In the genomic region with DNA sequence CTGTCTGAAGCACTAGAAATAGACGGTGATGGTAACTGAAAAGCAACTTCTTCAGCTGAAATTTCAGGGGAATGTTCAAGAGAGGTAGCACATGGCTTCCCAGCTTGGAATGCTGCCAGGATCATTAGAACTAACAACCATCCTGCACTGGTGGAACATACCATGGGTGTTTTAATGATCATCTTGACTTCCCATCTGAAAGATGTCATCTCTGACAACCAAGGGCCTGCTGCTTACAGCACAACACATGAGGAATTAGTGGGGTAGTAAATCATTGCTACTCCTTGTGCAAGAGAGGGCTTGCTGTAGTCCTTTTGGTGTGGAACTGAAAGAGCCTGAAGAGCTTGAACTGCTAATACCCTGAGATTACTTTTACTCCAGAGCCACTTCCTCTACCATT, we compare ENCODE assay signal across 23 cellular contexts.
DNase-seq lines count a peak whose midpoint lies in the region; TF ChIP-seq lines count a peak whose summit lies in the region.
"Had no signal": no experiment of that assay in that cellular context is flagged by ENCODE, and none has a peak within 500 bp of the region (broad histone marks: within the 10 kb centered on the region; RNA-seq: fewer than 3 reads in every experiment).

No MANE protein-coding gene starts in this region.

- intact Hi-C loops in left ventricle myocardium inferior (cut with micrococcal nuclease), result no loop called here

- H3K9me3 ChIP-seq in left ventricle myocardium inferior (replicated peaks) (no peaks in the 10 kb centered on the region), right atrium auricular region (no peaks in the 10 kb centered on the region), adipocyte (ENCODE audit: control insufficient read depth, low read length) (no peaks in the 10 kb centered on the region)
- H3K9me3 ChIP-seq: BLaER1 treated with 17β-estradiol and CSF1 and Interleukin-3, amounts not matched to agents 10 nM and 100 nM; colonic mucosa; esophagus muscularis mucosa had no signal

- H3K27me3 ChIP-seq in left ventricle myocardium inferior (ENCODE audit: low read depth), result no peaks in the 10 kb centered on the region
- no peaks in the 10 kb centered on the region for H3K27me3 ChIP-seq in right atrium auricular region
- H3K27me3 ChIP-seq in adipocyte (replicated peaks; ENCODE audit: control insufficient read depth, insufficient read depth, low read length), result no peaks in the 10 kb centered on the region
- H3K27me3 ChIP-seq: BLaER1 treated with 17β-estradiol and CSF1 and Interleukin-3, amounts not matched to agents 10 nM and 100 nM; colonic mucosa; esophagus muscularis mucosa had no signal

- H3K27ac ChIP-seq in left ventricle myocardium inferior (replicated peaks), result peak overlapping the region; percentile 67
- H3K27ac ChIP-seq in right atrium auricular region, result no peak overlapping the region
- H3K27ac ChIP-seq: BLaER1 treated with 17β-estradiol and CSF1 and Interleukin-3, amounts not matched to agents 10 nM and 100 nM; colonic mucosa; esophagus muscularis mucosa had no signal

- H3K4me1 ChIP-seq in left ventricle myocardium inferior (no peaks in the 10 kb centered on the region), right atrium auricular region (no peaks in the 10 kb centered on the region), adipocyte (ENCODE audit: control insufficient read depth, insufficient read depth, low read length) (peaks cover 13% of the 10 kb centered on the region)
- H3K4me1 ChIP-seq: BLaER1 treated with 17β-estradiol and CSF1 and Interleukin-3, amounts not matched to agents 10 nM and 100 nM; colonic mucosa; esophagus muscularis mucosa had no signal

- no peak overlapping the region for H3K9ac ChIP-seq in adipocyte (ENCODE audit: low read length)
- H3K9ac ChIP-seq: BLaER1 treated with 17β-estradiol and CSF1 and Interleukin-3, amounts not matched to agents 10 nM and 100 nM had no signal

- H3K36me3 ChIP-seq in left ventricle myocardium inferior, result no peaks in the 10 kb centered on the region
- H3K36me3 ChIP-seq in right atrium auricular region, result no peaks in the 10 kb centered on the region
- H3K36me3 ChIP-seq in adipocyte (ENCODE audit: control insufficient read depth, insufficient read depth, low read length, severe bottlenecking), result no peaks in the 10 kb centered on the region
- H3K36me3 ChIP-seq: BLaER1 treated with 17β-estradiol and CSF1 and Interleukin-3, amounts not matched to agents 10 nM and 100 nM; colonic mucosa; esophagus muscularis mucosa had no signal

- TF ChIP-seq CTCF in left ventricle myocardium inferior (IDR thresholded peaks at IDR 0.05; ENCODE audit: borderline replicate concordance) (no peak), right atrium auricular region (IDR thresholded peaks at IDR 0.05) (no peak)

- DNase-seq in left ventricle myocardium inferior, result no peak
- no peak for DNase-seq in right atrium auricular region (ENCODE audit: low spot score)
- peak; percentile 2 for DNase-seq in adipocyte (ENCODE audit: low read depth)
- peak; percentile 67 for DNase-seq in left kidney (ENCODE audit: low read depth, low spot score)
- no peak for DNase-seq in COR-L47 (lab: John Stamatoyannopoulos, UW)
- DNase-seq in pons (ENCODE audit: low spot score), result no peak
- DNase-seq in stimulated activated CD4-positive, alpha-beta T cell treated with anti-CD3 and anti-CD28 coated beads, Interleukin-12 subunit alpha, Interleukin-12 subunit beta, amount 100 ng/mL, for 4 hours, result no peak
- no peak for DNase-seq in NCI-H128 (lab: John Stamatoyannopoulos, UW; ENCODE audit: unreplicated experiment)
- DNase-seq: ACHN; activated CD8-positive, alpha-beta T cell treated with anti-CD3 and anti-CD28 coated beads, Interleukin-2, amount 10 ng/mL, durations not matched to agents 7 days and 5 days; activated gamma-delta T cell; Calu3; colonic mucosa; DND-41; effector memory CD8-positive, alpha-beta T cell; H9; NCI-H1092 treated with DMSO at 0.1 percent for 48 hours; NCI-H2171; NCI-H526 treated with DMSO at 0.1 percent for 48 hours; nucleus accumbens; stimulated activated CD4-positive, alpha-beta T cell treated with anti-CD3 and anti-CD28 coated beads, Interleukin-2, amount 100 ng/mL, for 48 hours had no signal

- H3K4me3 ChIP-seq in left ventricle myocardium inferior (no peak overlapping the region), right atrium auricular region (no peak overlapping the region), adipocyte (ENCODE audit: low read length) (no peak overlapping the region)
- H3K4me3 ChIP-seq: BLaER1 treated with 17β-estradiol and CSF1 and Interleukin-3, amounts not matched to agents 10 nM and 100 nM; colonic mucosa; esophagus muscularis mucosa had no signal

Comparison
In these comparisons a context has a peak if more than half of its experiments do, and no peak if none do; other contexts are left out.
1. DNase-seq: peak in adipocyte (single experiment) and left kidney (single experiment); none in left ventricle myocardium inferior (single experiment), right atrium auricular region (single experiment), COR-L47 (single experiment), pons (single experiment), stimulated activated CD4-positive, alpha-beta T cell treated with anti-CD3 and anti-CD28 coated beads, Interleukin-12 subunit alpha, Interleukin-12 subunit beta, amount 100 ng/mL, for 4 hours (single experiment) and NCI-H128 (single experiment).